In the genomic region with DNA sequence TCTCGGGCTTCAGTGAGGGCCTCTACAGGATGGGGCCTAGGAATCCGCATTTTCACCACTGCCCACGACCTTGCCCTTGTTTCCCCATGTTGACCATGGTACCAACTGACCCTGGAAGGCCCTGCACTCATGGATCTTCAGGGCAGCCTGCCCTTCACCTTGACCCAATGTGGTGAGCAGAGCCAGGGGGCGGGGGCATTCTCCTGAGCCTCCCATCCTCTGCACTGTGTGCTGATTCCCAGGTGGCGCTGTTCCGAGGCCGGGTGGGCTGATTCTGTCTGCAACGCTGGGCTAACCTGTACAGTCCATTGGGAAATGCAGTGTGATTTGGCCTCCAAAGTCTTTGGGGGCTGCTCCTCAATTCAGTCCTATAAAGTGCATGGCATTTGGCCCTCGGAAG, we compare ENCODE assay signal across 14 cellular contexts.
DNase-seq lines count a peak whose midpoint lies in the region; ATAC-seq, FAIRE-seq and TF ChIP-seq lines count a peak whose summit lies in the region.
"Had no signal": no experiment of that assay in that cellular context is flagged by ENCODE, and none has a peak within 500 bp of the region (broad histone marks: within the 10 kb centered on the region; RNA-seq: fewer than 3 reads in every experiment).

No MANE protein-coding gene starts in this region.

- no peak overlapping the region for H4K91ac ChIP-seq in H1 (replicated peaks; ENCODE audit: insufficient read length, low read length)

- 0 out of 2 replicates have a peak overlapping the region, but pooled peaks have one; percentile 52 for H3K18ac ChIP-seq in H1 (ENCODE audit: extremely low read depth, low read length)

- no peak overlapping the region for H3K4ac ChIP-seq in H1 (replicated peaks; ENCODE audit: insufficient read length, low read depth, low read length)

- CTCF ChIA-PET in OCI-LY7 (lab: Charles Lee; ENCODE audit: unreplicated experiment) = no interaction called here
- CTCF ChIA-PET in H1 (lab: Charles Lee; ENCODE audit: partially characterized antibody) = interaction anchor here (0.6 to 2.5 kb wide), 13 partner anchors 12 to 410 kb away, joined by 3 to 20 read pairs (median 3); no protein-coding TSS in a partner anchor

- no peaks in the 10 kb centered on the region for H3K9me3 ChIP-seq in OCI-LY7 (ENCODE audit: low read length)
- H3K9me3 ChIP-seq in H1 (ENCODE audit: insufficient read depth in 2 of 2, low read depth in 1 of 2, low read length in 1 of 2) = no peaks in the 10 kb centered on the region
- no peaks in the 10 kb centered on the region for H3K9me3 ChIP-seq in transverse colon
- H3K9me3 ChIP-seq: BLaER1, left lung, stomach had no signal

- no peaks in the 10 kb centered on the region for H3K9me2 ChIP-seq in OCI-LY7 (ENCODE audit: insufficient read depth, low read length)

- TF ChIP-seq CTCF in GM20000 (IDR thresholded peaks at IDR 0.05; ENCODE audit: extremely low read depth, missing control alignments) (peak; percentile 12), OCI-LY7 (conservative IDR thresholded peaks at IDR 0.05; ENCODE audit: low read length) (peak; percentile 49; the same call in 1 of the 2 replicates), H1 (IDR thresholded peaks at IDR 0.05; ENCODE audit: control extremely low read depth in 1 of 3, insufficient read depth in 1 of 3, low read depth in 1 of 3, low read length in 3 of 3) (peak; percentile 43 to 64 (median 55)), transverse colon (IDR thresholded peaks at IDR 0.05) (no peak)

- H2BK120ac ChIP-seq in H1 (replicated peaks; ENCODE audit: low read depth, low read length) = no peak overlapping the region

- H2BK20ac ChIP-seq in H1 (ENCODE audit: low read length) = peak overlapping the region; percentile 61; the same call in 1 of the 2 replicates

- H3K27ac ChIP-seq in OCI-LY7 (ENCODE audit: low read depth, low read length, poor library complexity, severe bottlenecking) = no peak overlapping the region
- no peak overlapping the region for H3K27ac ChIP-seq in H1 (ENCODE audit: low read depth, low read length)
- H3K27ac ChIP-seq in transverse colon = no peak overlapping the region
- H3K27ac ChIP-seq: BLaER1, left lung had no signal

- in situ Hi-C loops in transverse colon (cut with MboI; ENCODE audit: low pct_ligation_motif_present in 1 of 4, low pct_unique_long_range_greater_than_20kb in 1 of 4, low sequenced_read_pairs in 3 of 4) = no loop called here

- no TSS peak for BruUV-seq in OCI-LY7 (replicated peaks; lab: Mats Ljungman, UMichigan)

- no peak overlapping the region for H3K56ac ChIP-seq in H1 (replicated peaks; ENCODE audit: insufficient read length, low read depth, low read length)

- ATAC-seq in GM18502 (IDR thresholded peaks at IDR 0.05; ENCODE audit: poor library complexity, unreplicated experiment) = no peak
- ATAC-seq: left lung had no signal

- DNase-seq in GM20000 (ENCODE audit: low spot score) (no peak), OCI-LY7 (ENCODE audit: low spot score) (no peak), H1 (ENCODE audit: low read depth in 1 of 2, low spot score in 2 of 2) (peak in 1 of 2 experiments; percentile 71), posterior vena cava (ENCODE audit: low spot score) (peak; percentile 70), transverse colon (no peak), GOT3 (lab: John Stamatoyannopoulos, UW) (no peak)
- DNase-seq in activated CD8-positive, alpha-beta memory T cell treated with anti-CD3 and anti-CD28 coated beads, Interleukin-2, amount 50 U/mL, for 48 hours = no peak
- DNase-seq: activated CD4-positive, alpha-beta T cell treated with anti-CD3 and anti-CD28 coated beads for 1 hour; activated naive CD4-positive, alpha-beta T cell treated with Interleukin-2 at 50 U/mL for 16 hours; effector CD4-positive, alpha-beta T cell; left lung; stomach had no signal

- no peak overlapping the region for H3K14ac ChIP-seq in H1 (ENCODE audit: insufficient read length)

- H2BK12ac ChIP-seq in H1 (ENCODE audit: low read depth, low read length) = 0 out of 2 replicates have a peak overlapping the region, but pooled peaks have one; percentile 39

- H4K8ac ChIP-seq in H1 (ENCODE audit: extremely low read depth, insufficient read depth, low read length) = no peak overlapping the region

- no peak overlapping the region for H3K4me3 ChIP-seq in OCI-LY7 (ENCODE audit: low read depth, low read length, poor library complexity, severe bottlenecking)
- H3K4me3 ChIP-seq in H1 (ENCODE audit: extremely low read depth in 1 of 4, insufficient read depth in 2 of 4, low read depth in 3 of 4, low read length in 4 of 4) = no peak overlapping the region
- no peak overlapping the region for H3K4me3 ChIP-seq in transverse colon
- H3K4me3 ChIP-seq: BLaER1, left lung, stomach had no signal

- POLR2A ChIA-PET in OCI-LY7 (lab: Charles Lee) (no interaction called here), H1 (lab: Charles Lee; ENCODE audit: partially characterized antibody) (interaction anchor here (4.7 kb wide), 1 partner anchor 17 kb away, joined by 24 read pairs; no protein-coding TSS in a partner anchor)

- 80% methylated on average over 9 of the region's 9 CpGs; no CpG with 5 or more reads in 1 of the 2 experiments for WGBS in H1 (ENCODE audit: extremely low coverage in 1 of 2, insufficient coverage in 1 of 2, insufficient read length in 1 of 2, insufficient replicate concordance in 2 of 2, low coverage in 1 of 2, low lambda C conversion rate in 2 of 2, missing lambda C conversion rate in 1 of 2), 2 experiments
- 98% methylated on average over 9 of the region's 9 CpGs; no CpG with 5 or more reads in 1 of the 2 donors for whole genome bisulfite sequencing in transverse colon (ENCODE audit: low coverage in 1 of 2), 2 donors

- no peak for TF ChIP-seq EP300 in H1 (IDR thresholded peaks at IDR 0.05; ENCODE audit: borderline replicate concordance in 1 of 2, low read depth in 2 of 2, low read length in 2 of 2)
- TF ChIP-seq EP300 in transverse colon (IDR thresholded peaks at IDR 0.05; ENCODE audit: low read depth) = no peak

- H3K4me1 ChIP-seq in OCI-LY7 (ENCODE audit: insufficient read depth, low read length, poor library complexity, severe bottlenecking) = no peaks in the 10 kb centered on the region
- H3K4me1 ChIP-seq in H1 (replicated peaks in 1 of 4; ENCODE audit: control insufficient read depth in 3 of 4, insufficient read depth in 4 of 4, low read length in 3 of 4) = peaks cover 0 to 12% (median 5%) of the 10 kb centered on the region in 4 experiments; a peak in 6 of 7 replicates
- H3K4me1 ChIP-seq in transverse colon = peaks cover 0 to 17% (median under 1%) of the 10 kb centered on the region in 4 donors

- peak in 1 of 2 experiments; percentile 35; a peak in 2 of 4 replicates for TF ChIP-seq RAD21 in H1 (IDR thresholded peaks at IDR 0.05 in 1 of 2, conservative IDR thresholded peaks at IDR 0.05 in 1 of 2; ENCODE audit: low read depth in 2 of 2, low read length in 2 of 2)

- no peaks in the 10 kb centered on the region for H3K79me2 ChIP-seq in OCI-LY7 (ENCODE audit: insufficient read depth, low read depth, low read length)
- no peaks in the 10 kb centered on the region; a peak in 1 of 4 replicates for H3K79me2 ChIP-seq in H1 (ENCODE audit: control insufficient read depth in 1 of 2, insufficient read depth in 2 of 2, low read length in 2 of 2)

- H3K4me2 ChIP-seq in OCI-LY7 (ENCODE audit: low read length) (no peak overlapping the region), H1 (ENCODE audit: insufficient read depth in 1 of 2, low read depth in 2 of 2, low read length in 2 of 2) (no peak overlapping the region)

- no peak for FAIRE-seq in H1 (lab: Jason Lieb, UNC)

- 0 out of 2 replicates have a peak overlapping the region, but pooled peaks have one; percentile 39 for H2AK5ac ChIP-seq in H1 (ENCODE audit: low read depth, low read length)

- no peak overlapping the region for H3K23ac ChIP-seq in H1 (ENCODE audit: insufficient read length)

- no peaks in the 10 kb centered on the region for H3K23me2 ChIP-seq in H1 (ENCODE audit: low read depth, low read length)

- H3K79me1 ChIP-seq in H1 (ENCODE audit: low read depth, low read length) = peaks cover 10% of the 10 kb centered on the region; the same call in 1 of the 2 replicates

- H3K27me3 ChIP-seq in H1 (replicated peaks in 1 of 4; ENCODE audit: control insufficient read depth in 3 of 4, extremely low read depth in 1 of 4, insufficient read depth in 3 of 4, low read length in 3 of 4) (no peaks in the 10 kb centered on the region), transverse colon (no peaks in the 10 kb centered on the region)
- H3K27me3 ChIP-seq: BLaER1, left lung, stomach had no signal

- H2BK5ac ChIP-seq in H1 (ENCODE audit: low read depth, low read length) = no peak overlapping the region

- TF ChIP-seq POLR2A in H1 (IDR thresholded peaks at IDR 0.05; ENCODE audit: control extremely low read depth in 1 of 2, low read depth in 2 of 2, low read length in 2 of 2) (no peak), transverse colon (IDR thresholded peaks at IDR 0.05) (no peak)

- no peak overlapping the region for H4K5ac ChIP-seq in H1 (ENCODE audit: insufficient read length, low read depth, low read length)

- H4K20me1 ChIP-seq in OCI-LY7 (ENCODE audit: insufficient read depth, low read length) (no peaks in the 10 kb centered on the region), H1 (replicated peaks in 1 of 2; ENCODE audit: control insufficient read depth in 1 of 2, insufficient read depth in 2 of 2, low read length in 2 of 2) (no peaks in the 10 kb centered on the region)
- H4K20me1 ChIP-seq: BLaER1 had no signal

- no peak overlapping the region for H2AFZ ChIP-seq in OCI-LY7 (ENCODE audit: low read length)
- H2AFZ ChIP-seq in H1 (ENCODE audit: low read length) = no peak overlapping the region

- H2BK15ac ChIP-seq in H1 (ENCODE audit: low read length) = peak overlapping the region; percentile 95

- intact Hi-C loops in OCI-LY7 (cut with micrococcal nuclease; ENCODE audit: unreplicated experiment) = no loop called here
- intact Hi-C loops in posterior vena cava (cut with DNase I) = no loop called here
- intact Hi-C loops in transverse colon (cut with DNase I; ENCODE audit: low total_unique reads) = no loop called here

- H3K36me3 ChIP-seq in OCI-LY7 (ENCODE audit: insufficient read depth, low read length) = no peaks in the 10 kb centered on the region
- peaks cover 0 to 2% (median 0%) of the 10 kb centered on the region in 4 experiments; a peak in 1 of 8 replicates for H3K36me3 ChIP-seq in H1 (ENCODE audit: control insufficient read depth in 2 of 4, insufficient read depth in 4 of 4, low read length in 3 of 4)
- no peaks in the 10 kb centered on the region for H3K36me3 ChIP-seq in transverse colon
- H3K36me3 ChIP-seq: BLaER1 had no signal

- no peak overlapping the region for H3K9ac ChIP-seq in H1 (replicated peaks in 1 of 4; ENCODE audit: extremely low read depth in 1 of 4, low read depth in 3 of 4, low read length in 3 of 4)
- H3K9ac ChIP-seq: BLaER1 had no signal

TF ChIP-seq in H1, 55 proteins besides CTCF, POLR2A, EP300 and RAD21:
- TF ChIP-seq KDM4A (IDR thresholded peaks at IDR 0.05; ENCODE audit: low read depth, low read length, severe bottlenecking) = no peak

Comparison
In these comparisons a context has a peak if more than half of its experiments do, and no peak if none do; other contexts are left out.
1. CTCF ChIP-seq: peak in GM20000 (single experiment), OCI-LY7 (single experiment) and H1 (3 of 3); none in transverse colon (0 of 5).